In the genomic region with DNA sequence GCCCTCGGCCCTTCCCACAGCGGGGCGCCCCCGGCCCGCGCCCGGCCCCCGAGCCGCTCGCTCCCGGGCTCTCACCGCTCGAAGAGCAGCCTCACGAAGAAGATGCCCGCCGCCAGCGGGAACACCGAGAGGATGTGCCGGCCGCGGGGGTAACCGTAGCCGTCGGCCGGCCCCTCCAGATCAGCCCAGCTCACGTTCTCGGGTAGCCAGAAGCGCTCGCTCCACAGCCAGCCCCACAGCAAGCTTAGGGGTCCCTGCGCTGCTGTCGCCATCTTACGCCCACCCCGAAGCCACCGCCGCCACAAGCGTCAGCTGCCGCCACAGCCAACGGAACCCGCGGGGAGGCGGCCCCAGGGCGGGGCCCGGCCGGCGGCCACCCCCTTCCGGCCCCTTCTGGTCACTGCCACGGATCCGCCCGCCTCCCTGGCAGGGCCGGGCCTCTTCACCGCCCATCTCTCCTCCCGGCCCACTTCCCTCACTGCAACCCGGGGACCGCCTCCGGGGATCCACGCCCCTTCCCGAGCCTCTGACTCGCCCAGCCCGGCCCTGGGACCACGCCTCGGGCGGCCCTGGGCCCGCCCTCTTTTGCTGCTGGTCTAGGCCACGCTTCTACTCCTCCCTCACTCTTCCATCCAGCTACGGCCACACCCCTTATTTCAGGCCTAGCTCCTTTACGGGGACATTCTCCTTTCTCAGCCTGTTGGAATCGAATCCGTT, we compare ENCODE assay signal across 1 cellular context.
TF ChIP-seq lines count a peak whose summit lies in the region.

A gene with protein sequence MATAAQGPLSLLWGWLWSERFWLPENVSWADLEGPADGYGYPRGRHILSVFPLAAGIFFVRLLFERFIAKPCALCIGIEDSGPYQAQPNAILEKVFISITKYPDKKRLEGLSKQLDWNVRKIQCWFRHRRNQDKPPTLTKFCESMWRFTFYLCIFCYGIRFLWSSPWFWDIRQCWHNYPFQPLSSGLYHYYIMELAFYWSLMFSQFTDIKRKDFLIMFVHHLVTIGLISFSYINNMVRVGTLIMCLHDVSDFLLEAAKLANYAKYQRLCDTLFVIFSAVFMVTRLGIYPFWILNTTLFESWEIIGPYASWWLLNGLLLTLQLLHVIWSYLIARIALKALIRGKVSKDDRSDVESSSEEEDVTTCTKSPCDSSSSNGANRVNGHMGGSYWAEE (minus strand): TSS at position 344 of the 717 bp plus-strand sequence. CDS start 72 bp downstream, at position 272.

TF ChIP-seq in HepG2, 621 proteins besides CTCF, POLR2A, EP300 and RAD21 (continued from another document and continues in another):
- TF ChIP-seq, protein P1, sequence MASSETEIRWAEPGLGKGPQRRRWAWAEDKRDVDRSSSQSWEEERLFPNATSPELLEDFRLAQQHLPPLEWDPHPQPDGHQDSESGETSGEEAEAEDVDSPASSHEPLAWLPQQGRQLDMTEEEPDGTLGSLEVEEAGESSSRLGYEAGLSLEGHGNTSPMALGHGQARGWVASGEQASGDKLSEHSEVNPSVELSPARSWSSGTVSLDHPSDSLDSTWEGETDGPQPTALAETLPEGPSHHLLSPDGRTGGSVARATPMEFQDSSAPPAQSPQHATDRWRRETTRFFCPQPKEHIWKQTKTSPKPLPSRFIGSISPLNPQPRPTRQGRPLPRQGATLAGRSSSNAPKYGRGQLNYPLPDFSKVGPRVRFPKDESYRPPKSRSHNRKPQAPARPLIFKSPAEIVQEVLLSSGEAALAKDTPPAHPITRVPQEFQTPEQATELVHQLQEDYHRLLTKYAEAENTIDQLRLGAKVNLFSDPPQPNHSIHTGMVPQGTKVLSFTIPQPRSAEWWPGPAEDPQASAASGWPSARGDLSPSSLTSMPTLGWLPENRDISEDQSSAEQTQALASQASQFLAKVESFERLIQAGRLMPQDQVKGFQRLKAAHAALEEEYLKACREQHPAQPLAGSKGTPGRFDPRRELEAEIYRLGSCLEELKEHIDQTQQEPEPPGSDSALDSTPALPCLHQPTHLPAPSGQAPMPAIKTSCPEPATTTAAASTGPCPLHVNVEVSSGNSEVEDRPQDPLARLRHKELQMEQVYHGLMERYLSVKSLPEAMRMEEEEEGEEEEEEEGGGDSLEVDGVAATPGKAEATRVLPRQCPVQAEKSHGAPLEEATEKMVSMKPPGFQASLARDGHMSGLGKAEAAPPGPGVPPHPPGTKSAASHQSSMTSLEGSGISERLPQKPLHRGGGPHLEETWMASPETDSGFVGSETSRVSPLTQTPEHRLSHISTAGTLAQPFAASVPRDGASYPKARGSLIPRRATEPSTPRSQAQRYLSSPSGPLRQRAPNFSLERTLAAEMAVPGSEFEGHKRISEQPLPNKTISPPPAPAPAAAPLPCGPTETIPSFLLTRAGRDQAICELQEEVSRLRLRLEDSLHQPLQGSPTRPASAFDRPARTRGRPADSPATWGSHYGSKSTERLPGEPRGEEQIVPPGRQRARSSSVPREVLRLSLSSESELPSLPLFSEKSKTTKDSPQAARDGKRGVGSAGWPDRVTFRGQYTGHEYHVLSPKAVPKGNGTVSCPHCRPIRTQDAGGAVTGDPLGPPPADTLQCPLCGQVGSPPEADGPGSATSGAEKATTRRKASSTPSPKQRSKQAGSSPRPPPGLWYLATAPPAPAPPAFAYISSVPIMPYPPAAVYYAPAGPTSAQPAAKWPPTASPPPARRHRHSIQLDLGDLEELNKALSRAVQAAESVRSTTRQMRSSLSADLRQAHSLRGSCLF (CRISPR knock-in tag; IDR thresholded peaks at IDR 0.05; ENCODE audit: borderline replicate concordance) = no peak
- peak; percentile 47 for TF ChIP-seq SP5 (CRISPR knock-in tag; IDR thresholded peaks at IDR 0.05; ENCODE audit: borderline replicate concordance, low read depth)
- peak; percentile 14; the same call in 1 of the 2 replicates for TF ChIP-seq ZNF773 (CRISPR knock-in tag; IDR thresholded peaks at IDR 0.05; ENCODE audit: borderline replicate concordance)
- no peak; the same call in 1 of the 2 replicates for TF ChIP-seq MYC (CRISPR knock-in tag; IDR thresholded peaks at IDR 0.05; ENCODE audit: borderline replicate concordance)
- TF ChIP-seq ATF7 (IDR thresholded peaks at IDR 0.05) = no peak
- no peak for TF ChIP-seq ATF7 (CRISPR knock-in tag; IDR thresholded peaks at IDR 0.05)
- no peak for TF ChIP-seq ZNF260 (CRISPR knock-in tag; IDR thresholded peaks at IDR 0.05; ENCODE audit: borderline replicate concordance, low read depth)
- 0 out of 2 replicates have a peak, but pooled peaks have one; percentile 22 for TF ChIP-seq ZNF891 (CRISPR knock-in tag; IDR thresholded peaks at IDR 0.05)
- TF ChIP-seq HNRNPK (IDR thresholded peaks at IDR 0.05; ENCODE audit: low read depth, low read length, poor library complexity, severe bottlenecking) = peak; percentile 66
- no peak for TF ChIP-seq MAFK (conservative IDR thresholded peaks at IDR 0.05 in 1 of 2, IDR thresholded peaks at IDR 0.05 in 1 of 2; ENCODE audit: low read length in 2 of 2)
- TF ChIP-seq NRL (CRISPR knock-in tag; IDR thresholded peaks at IDR 0.05; ENCODE audit: borderline replicate concordance) = 0 out of 2 replicates have a peak, but pooled peaks have one; percentile 51
- TF ChIP-seq U2AF2 (IDR thresholded peaks at IDR 0.05; ENCODE audit: low read depth, low read length) = no peak
- no peak for TF ChIP-seq ZNF251 (CRISPR knock-in tag; IDR thresholded peaks at IDR 0.05)
- TF ChIP-seq FIP1L1 (IDR thresholded peaks at IDR 0.05; ENCODE audit: borderline replicate concordance, insufficient read depth, low read depth, low read length) = no peak
- no peak for TF ChIP-seq NONO (IDR thresholded peaks at IDR 0.05)
- TF ChIP-seq NONO (CRISPR knock-in tag; conservative IDR thresholded peaks at IDR 0.05) = peak; percentile 57
- no peak for TF ChIP-seq ISX (CRISPR knock-in tag; conservative IDR thresholded peaks at IDR 0.05)
- no peak for TF ChIP-seq ZNF44 (CRISPR knock-in tag; IDR thresholded peaks at IDR 0.05)
- TF ChIP-seq ZNF354B (CRISPR knock-in tag; IDR thresholded peaks at IDR 0.05) = no peak
- TF ChIP-seq ZNF792 (CRISPR knock-in tag; IDR thresholded peaks at IDR 0.05) = peak; percentile 23; the same call in 1 of the 2 replicates
- TF ChIP-seq ETV6 (CRISPR knock-in tag; conservative IDR thresholded peaks at IDR 0.05) = peak; percentile 30; the same call in 1 of the 2 replicates
- no peak for TF ChIP-seq MBNL3 (CRISPR knock-in tag; conservative IDR thresholded peaks at IDR 0.05)
- TF ChIP-seq, protein P2, sequence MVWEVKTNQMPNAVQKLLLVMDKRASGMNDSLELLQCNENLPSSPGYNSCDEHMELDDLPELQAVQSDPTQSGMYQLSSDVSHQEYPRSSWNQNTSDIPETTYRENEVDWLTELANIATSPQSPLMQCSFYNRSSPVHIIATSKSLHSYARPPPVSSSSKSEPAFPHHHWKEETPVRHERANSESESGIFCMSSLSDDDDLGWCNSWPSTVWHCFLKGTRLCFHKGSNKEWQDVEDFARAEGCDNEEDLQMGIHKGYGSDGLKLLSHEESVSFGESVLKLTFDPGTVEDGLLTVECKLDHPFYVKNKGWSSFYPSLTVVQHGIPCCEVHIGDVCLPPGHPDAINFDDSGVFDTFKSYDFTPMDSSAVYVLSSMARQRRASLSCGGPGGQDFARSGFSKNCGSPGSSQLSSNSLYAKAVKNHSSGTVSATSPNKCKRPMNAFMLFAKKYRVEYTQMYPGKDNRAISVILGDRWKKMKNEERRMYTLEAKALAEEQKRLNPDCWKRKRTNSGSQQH (CRISPR knock-in tag; IDR thresholded peaks at IDR 0.05; ENCODE audit: low read depth) = peak; percentile 17; the same call in 1 of the 2 replicates
- TF ChIP-seq ZNF564 (CRISPR knock-in tag; IDR thresholded peaks at IDR 0.05) = peak; percentile 12; the same call in 1 of the 2 replicates
- TF ChIP-seq, protein P3, sequence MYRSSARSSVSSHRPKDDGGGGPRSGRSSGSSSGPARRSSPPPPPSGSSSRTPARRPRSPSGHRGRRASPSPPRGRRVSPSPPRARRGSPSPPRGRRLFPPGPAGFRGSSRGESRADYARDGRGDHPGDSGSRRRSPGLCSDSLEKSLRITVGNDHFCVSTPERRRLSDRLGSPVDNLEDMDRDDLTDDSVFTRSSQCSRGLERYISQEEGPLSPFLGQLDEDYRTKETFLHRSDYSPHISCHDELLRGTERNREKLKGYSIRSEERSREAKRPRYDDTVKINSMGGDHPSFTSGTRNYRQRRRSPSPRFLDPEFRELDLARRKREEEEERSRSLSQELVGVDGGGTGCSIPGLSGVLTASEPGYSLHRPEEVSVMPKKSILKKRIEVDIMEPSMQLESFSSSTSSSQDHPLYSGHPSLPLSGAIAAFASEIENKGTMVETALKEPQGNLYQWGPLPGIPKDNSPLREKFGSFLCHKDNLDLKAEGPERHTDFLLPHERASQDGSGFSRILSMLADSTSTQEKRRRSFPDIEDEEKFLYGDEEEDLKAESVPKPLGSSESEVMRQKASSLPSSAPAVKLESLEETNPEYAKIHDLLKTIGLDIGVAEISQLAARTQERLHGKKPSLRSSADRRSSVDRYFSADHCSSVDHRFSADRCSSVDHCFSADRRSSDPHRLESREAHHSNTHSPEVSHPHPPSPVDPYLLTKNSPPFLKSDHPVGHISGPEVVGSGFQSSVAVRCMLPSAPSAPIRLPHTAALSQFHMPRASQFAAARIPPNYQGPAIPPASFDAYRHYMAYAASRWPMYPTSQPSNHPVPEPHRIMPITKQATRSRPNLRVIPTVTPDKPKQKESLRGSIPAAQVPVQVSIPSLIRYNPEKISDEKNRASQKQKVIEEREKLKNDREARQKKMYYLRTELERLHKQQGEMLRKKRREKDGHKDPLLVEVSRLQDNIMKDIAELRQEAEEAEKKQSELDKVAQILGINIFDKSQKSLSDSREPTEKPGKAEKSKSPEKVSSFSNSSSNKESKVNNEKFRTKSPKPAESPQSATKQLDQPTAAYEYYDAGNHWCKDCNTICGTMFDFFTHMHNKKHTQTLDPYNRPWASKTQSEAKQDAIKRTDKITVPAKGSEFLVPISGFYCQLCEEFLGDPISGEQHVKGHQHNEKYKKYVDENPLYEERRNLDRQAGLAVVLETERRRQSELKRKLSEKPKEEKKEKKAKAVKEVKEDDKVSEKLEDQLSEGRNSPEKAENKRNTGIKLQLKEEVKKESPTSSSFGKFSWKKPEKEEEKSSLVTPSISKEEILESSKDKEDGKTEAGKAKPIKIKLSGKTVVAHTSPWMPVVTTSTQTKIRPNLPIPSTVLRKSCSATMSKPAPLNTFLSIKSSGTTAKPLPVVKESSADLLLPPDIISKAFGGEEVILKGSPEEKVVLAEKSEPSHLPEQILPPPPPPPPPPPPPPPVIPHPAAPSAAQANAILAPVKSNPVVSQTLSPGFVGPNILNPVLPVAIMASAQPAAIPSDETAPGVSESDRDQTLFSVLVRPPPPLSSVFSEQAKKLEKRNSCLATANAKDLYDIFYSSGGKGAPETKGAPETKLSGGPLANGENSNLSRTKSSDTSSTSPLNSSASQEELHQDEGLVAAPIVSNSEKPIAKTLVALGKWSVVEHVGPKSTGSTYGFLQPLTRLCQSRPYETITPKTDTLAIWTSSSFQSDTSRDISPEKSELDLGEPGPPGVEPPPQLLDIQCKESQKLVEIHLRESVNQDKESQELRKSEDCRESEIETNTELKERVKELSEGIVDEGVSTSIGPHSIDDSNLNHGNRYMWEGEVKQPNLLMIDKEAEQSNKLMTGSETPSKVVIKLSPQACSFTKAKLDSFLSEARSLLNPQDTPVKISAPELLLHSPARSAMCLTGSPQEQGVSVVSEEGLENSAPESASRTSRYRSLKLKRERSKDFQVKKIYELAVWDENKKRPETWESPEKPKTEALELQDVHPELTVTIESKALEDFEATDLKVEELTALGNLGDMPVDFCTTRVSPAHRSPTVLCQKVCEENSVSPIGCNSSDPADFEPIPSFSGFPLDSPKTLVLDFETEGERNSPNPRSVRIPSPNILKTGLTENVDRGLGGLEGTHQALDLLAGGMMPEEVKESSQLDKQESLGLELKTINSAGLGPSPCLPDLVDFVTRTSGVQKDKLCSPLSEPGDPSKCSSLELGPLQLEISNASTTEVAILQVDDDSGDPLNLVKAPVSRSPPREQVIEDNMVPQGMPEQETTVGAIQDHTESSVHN (CRISPR knock-in tag; IDR thresholded peaks at IDR 0.05) = no peak
- TF ChIP-seq FOXA3 (CRISPR knock-in tag; IDR thresholded peaks at IDR 0.05) = 0 out of 2 replicates have a peak, but pooled peaks have one; percentile 7
- TF ChIP-seq ZNF644 (CRISPR knock-in tag; IDR thresholded peaks at IDR 0.05; ENCODE audit: low read depth) = no peak
- no peak for TF ChIP-seq STAG1 (CRISPR knock-in tag; IDR thresholded peaks at IDR 0.05)
- peak; percentile 46; the same call in 1 of the 2 replicates for TF ChIP-seq GATAD1 (CRISPR knock-in tag; IDR thresholded peaks at IDR 0.05)
- TF ChIP-seq ASH2L (IDR thresholded peaks at IDR 0.05; ENCODE audit: insufficient read length, low read depth, low read length) = peak; percentile 53
- TF ChIP-seq RBM39 (IDR thresholded peaks at IDR 0.05; ENCODE audit: low read depth, low read length, poor library complexity, severe bottlenecking) = peak; percentile 65
- no peak for TF ChIP-seq BRCA1 (CRISPR knock-in tag; IDR thresholded peaks at IDR 0.05)
- peak; percentile 3; the same call in 1 of the 2 replicates for TF ChIP-seq ZNF563 (CRISPR knock-in tag; IDR thresholded peaks at IDR 0.05)
- no peak for TF ChIP-seq RFX3 (CRISPR knock-in tag; IDR thresholded peaks at IDR 0.05)
- peak; percentile 78 for TF ChIP-seq AGO2 (optimal IDR thresholded peaks at IDR 0.05; ENCODE audit: low read depth, low read length)
- no peak for TF ChIP-seq TOPORS (CRISPR knock-in tag; IDR thresholded peaks at IDR 0.05)
- 0 out of 2 replicates have a peak, but pooled peaks have one; percentile 52 for TF ChIP-seq ZNF572 (CRISPR knock-in tag; IDR thresholded peaks at IDR 0.05)
- TF ChIP-seq ZNF30 (CRISPR knock-in tag; IDR thresholded peaks at IDR 0.05) = no peak
- peak; percentile 2; the same call in 1 of the 2 replicates for TF ChIP-seq IRF2 (CRISPR knock-in tag; IDR thresholded peaks at IDR 0.05)
- no peak for TF ChIP-seq ZNF484 (CRISPR knock-in tag; IDR thresholded peaks at IDR 0.05; ENCODE audit: borderline replicate concordance, low read depth)
- TF ChIP-seq, protein P4, sequence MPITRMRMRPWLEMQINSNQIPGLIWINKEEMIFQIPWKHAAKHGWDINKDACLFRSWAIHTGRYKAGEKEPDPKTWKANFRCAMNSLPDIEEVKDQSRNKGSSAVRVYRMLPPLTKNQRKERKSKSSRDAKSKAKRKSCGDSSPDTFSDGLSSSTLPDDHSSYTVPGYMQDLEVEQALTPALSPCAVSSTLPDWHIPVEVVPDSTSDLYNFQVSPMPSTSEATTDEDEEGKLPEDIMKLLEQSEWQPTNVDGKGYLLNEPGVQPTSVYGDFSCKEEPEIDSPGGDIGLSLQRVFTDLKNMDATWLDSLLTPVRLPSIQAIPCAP (CRISPR knock-in tag; IDR thresholded peaks at IDR 0.05; ENCODE audit: low read depth) = no peak
- no peak for TF ChIP-seq SIX4 (CRISPR knock-in tag; IDR thresholded peaks at IDR 0.05)
- no peak for TF ChIP-seq HOXA5 (CRISPR knock-in tag; IDR thresholded peaks at IDR 0.05)
